9 cellular contexts compared by ENCODE assay signal in genomic region chr15:52288051-52288942, GRCh38. TPM values are rescaled to one million over a fixed set of nuclear protein-coding genes. Genes with fewer than 3 reads are reported as not detected.
DNase-seq lines count a peak whose midpoint lies in the region; ATAC-seq and TF ChIP-seq lines count a peak whose summit lies in the region.
"Had no signal": no experiment of that assay in that cellular context is flagged by ENCODE, and none has a peak within 500 bp of the region (broad histone marks: within the 10 kb centered on the region; RNA-seq: fewer than 3 reads in every experiment).

No MANE protein-coding gene starts in this region.

- no peak for TF ChIP-seq CTCF in LNCaP clone FGC (IDR thresholded peaks at IDR 0.05; ENCODE audit: control insufficient read depth, extremely low read depth, insufficient read depth)
- TF ChIP-seq CTCF in type B pancreatic cell (conservative IDR thresholded peaks at IDR 0.05), result no peak

- peaks cover 23% of the 10 kb centered on the region for H3K4me1 Mint-ChIP-seq in type B pancreatic cell (ENCODE audit: unreplicated experiment)
- H3K4me1 Mint-ChIP-seq in activated naive CD8-positive, alpha-beta T cell treated with anti-CD3 and anti-CD28 coated beads, Interleukin-2, amount 50 U/mL, for 24 hours, result no peaks in the 10 kb centered on the region

- peaks cover 8% of the 10 kb centered on the region for H3K36me3 Mint-ChIP-seq in type B pancreatic cell
- no peaks in the 10 kb centered on the region for H3K36me3 Mint-ChIP-seq in activated naive CD8-positive, alpha-beta T cell treated with anti-CD3 and anti-CD28 coated beads, Interleukin-2, amount 50 U/mL, for 24 hours (ENCODE audit: low read depth)

- H3K27ac Mint-ChIP-seq in type B pancreatic cell, result peak overlapping the region; percentile 85
- no peak overlapping the region for H3K27ac Mint-ChIP-seq in activated naive CD8-positive, alpha-beta T cell treated with anti-CD3 and anti-CD28 coated beads, Interleukin-2, amount 50 U/mL, for 24 hours

- peak overlapping the region; percentile 51 for H3K4me3 Mint-ChIP-seq in type B pancreatic cell
- no peak overlapping the region for H3K4me3 Mint-ChIP-seq in activated naive CD8-positive, alpha-beta T cell treated with anti-CD3 and anti-CD28 coated beads, Interleukin-2, amount 50 U/mL, for 24 hours

- DNase-seq in LNCaP clone FGC (ENCODE audit: low read depth) (peak; percentile 94), T1000 (lab: John Stamatoyannopoulos, UW) (peak; percentile 12), kidney tubule cell (ENCODE audit: low spot score) (peak; percentile 85), type B pancreatic cell (ENCODE audit: extremely low spot score, unreplicated experiment) (no peak)
- no peak for DNase-seq in activated naive CD8-positive, alpha-beta T cell treated with anti-CD3 and anti-CD28 coated beads, Interleukin-2, amount 50 U/mL, for 24 hours
- DNase-seq: activated T-cell treated with anti-CD3 and anti-CD28 coated beads for 4 hours had no signal

- peaks cover 2% of the 10 kb centered on the region for H3K27me3 Mint-ChIP-seq in type B pancreatic cell
- H3K27me3 Mint-ChIP-seq in activated naive CD8-positive, alpha-beta T cell treated with anti-CD3 and anti-CD28 coated beads, Interleukin-2, amount 50 U/mL, for 24 hours, result peaks cover 7% of the 10 kb centered on the region

- peak overlapping the region; percentile 40 for H3K4me3 ChIP-seq in LNCaP clone FGC (ENCODE audit: low read depth, low read length)
- H3K4me3 ChIP-seq: SK-N-MC had no signal

- H3K9me3 Mint-ChIP-seq in type B pancreatic cell, result no peaks in the 10 kb centered on the region
- H3K9me3 Mint-ChIP-seq in activated naive CD8-positive, alpha-beta T cell treated with anti-CD3 and anti-CD28 coated beads, Interleukin-2, amount 50 U/mL, for 24 hours, result no peaks in the 10 kb centered on the region

- ATAC-seq in activated naive CD8-positive, alpha-beta T cell treated with anti-CD3 and anti-CD28 coated beads, Interleukin-2, amount 50 U/mL, for 24 hours, result no peak
- ATAC-seq in HG02885 (IDR thresholded peaks at IDR 0.05; ENCODE audit: poor library complexity, unreplicated experiment), result no peak
- ATAC-seq in HG03175 (IDR thresholded peaks at IDR 0.05; ENCODE audit: unreplicated experiment), result no peak

RNA-seq across cellular contexts. Expression of gene MYO5C, which starts 7.3 kb away (rescaled TPM):
- 17.5 and 21.4 TPM in 2 replicates for total RNA-seq in type B pancreatic cell (ENCODE audit: low replicate concordance)

Comparison
In these comparisons a context has a peak if more than half of its experiments do, and no peak if none do; other contexts are left out.
1. DNase-seq: peak in LNCaP clone FGC (single experiment), T1000 (single experiment) and kidney tubule cell (single experiment); none in type B pancreatic cell (single experiment) and activated naive CD8-positive, alpha-beta T cell treated with anti-CD3 and anti-CD28 coated beads, Interleukin-2, amount 50 U/mL, for 24 hours (single experiment).